In the genomic region with DNA sequence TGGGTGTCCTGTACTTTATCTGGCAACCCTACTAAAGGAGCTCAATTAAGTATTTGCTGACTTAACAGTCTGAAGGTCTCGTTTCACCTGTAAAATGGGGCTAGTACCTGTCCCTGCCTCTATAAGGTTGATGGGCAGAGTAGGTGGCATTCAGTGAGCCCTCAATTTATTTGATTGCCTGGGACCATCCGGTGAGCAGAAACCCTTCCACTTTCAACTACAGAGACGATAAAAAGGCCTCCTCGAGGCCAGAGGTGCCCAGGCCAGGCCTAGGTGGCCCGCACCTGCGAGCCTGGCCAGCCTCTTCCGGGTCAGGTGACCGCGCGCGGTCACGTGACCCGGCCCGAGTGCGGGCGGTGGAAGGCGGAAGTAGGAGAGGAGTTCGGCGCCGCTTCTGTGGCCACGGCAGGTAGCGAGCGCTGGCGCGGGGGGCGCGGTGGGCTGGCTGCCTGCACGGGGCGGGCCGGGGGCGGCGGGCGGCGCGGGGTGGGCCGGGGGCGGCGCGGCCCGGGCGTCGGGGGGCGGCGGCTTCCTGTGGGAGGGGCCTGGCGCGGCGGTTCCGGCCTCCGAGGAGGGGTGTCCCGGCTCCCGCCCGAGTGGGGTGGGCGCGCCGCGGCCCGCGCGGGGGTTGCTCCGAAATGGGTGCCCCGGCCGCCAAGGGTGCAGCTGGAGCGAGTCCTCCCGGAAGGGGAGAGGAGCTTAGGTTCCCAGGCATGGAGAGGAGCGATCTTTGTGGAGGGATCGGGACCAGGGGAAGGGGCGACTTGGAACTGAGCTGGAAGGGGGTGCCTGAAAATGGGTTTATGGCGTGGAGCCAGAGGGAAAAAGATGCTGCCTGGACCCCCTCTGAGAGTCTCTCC, we compare ENCODE assay signal across 1 cellular context.
TF ChIP-seq lines count a peak whose summit lies in the region.

Gene WWP2 (plus strand): TSS at position 350 of the 860 bp plus-strand sequence. CDS start 24,679 bp downstream, outside the sequence.

TF ChIP-seq in HEK293, 187 proteins besides CTCF, POLR2A, EP300 and RAD21 (continued from another document):
- TF ChIP-seq, protein P1, sequence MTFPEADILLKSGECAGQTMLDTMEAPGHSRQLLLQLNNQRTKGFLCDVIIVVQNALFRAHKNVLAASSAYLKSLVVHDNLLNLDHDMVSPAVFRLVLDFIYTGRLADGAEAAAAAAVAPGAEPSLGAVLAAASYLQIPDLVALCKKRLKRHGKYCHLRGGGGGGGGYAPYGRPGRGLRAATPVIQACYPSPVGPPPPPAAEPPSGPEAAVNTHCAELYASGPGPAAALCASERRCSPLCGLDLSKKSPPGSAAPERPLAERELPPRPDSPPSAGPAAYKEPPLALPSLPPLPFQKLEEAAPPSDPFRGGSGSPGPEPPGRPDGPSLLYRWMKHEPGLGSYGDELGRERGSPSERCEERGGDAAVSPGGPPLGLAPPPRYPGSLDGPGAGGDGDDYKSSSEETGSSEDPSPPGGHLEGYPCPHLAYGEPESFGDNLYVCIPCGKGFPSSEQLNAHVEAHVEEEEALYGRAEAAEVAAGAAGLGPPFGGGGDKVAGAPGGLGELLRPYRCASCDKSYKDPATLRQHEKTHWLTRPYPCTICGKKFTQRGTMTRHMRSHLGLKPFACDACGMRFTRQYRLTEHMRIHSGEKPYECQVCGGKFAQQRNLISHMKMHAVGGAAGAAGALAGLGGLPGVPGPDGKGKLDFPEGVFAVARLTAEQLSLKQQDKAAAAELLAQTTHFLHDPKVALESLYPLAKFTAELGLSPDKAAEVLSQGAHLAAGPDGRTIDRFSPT (tag by site-specific recombination; IDR thresholded peaks at IDR 0.05) = peak; percentile 42; the same call in 1 of the 2 replicates
- TF ChIP-seq, protein P2, sequence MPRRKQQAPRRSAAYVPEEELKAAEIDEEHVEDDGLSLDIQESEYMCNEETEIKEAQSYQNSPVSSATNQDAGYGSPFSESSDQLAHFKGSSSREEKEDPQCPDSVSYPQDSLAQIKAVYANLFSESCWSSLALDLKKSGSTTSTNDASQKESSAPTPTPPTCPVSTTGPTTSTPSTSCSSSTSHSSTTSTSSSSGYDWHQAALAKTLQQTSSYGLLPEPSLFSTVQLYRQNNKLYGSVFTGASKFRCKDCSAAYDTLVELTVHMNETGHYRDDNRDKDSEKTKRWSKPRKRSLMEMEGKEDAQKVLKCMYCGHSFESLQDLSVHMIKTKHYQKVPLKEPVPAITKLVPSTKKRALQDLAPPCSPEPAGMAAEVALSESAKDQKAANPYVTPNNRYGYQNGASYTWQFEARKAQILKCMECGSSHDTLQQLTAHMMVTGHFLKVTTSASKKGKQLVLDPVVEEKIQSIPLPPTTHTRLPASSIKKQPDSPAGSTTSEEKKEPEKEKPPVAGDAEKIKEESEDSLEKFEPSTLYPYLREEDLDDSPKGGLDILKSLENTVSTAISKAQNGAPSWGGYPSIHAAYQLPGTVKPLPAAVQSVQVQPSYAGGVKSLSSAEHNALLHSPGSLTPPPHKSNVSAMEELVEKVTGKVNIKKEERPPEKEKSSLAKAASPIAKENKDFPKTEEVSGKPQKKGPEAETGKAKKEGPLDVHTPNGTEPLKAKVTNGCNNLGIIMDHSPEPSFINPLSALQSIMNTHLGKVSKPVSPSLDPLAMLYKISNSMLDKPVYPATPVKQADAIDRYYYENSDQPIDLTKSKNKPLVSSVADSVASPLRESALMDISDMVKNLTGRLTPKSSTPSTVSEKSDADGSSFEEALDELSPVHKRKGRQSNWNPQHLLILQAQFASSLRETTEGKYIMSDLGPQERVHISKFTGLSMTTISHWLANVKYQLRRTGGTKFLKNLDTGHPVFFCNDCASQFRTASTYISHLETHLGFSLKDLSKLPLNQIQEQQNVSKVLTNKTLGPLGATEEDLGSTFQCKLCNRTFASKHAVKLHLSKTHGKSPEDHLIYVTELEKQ (tag by site-specific recombination; IDR thresholded peaks at IDR 0.05; ENCODE audit: borderline replicate concordance) = no peak
- TF ChIP-seq ZNF354C (tag by site-specific recombination; IDR thresholded peaks at IDR 0.05; ENCODE audit: borderline replicate concordance, low read depth) (no peak), MEIS1 (CRISPR knock-in tag; IDR thresholded peaks at IDR 0.05; ENCODE audit: borderline replicate concordance) (no peak), RBAK (tag by site-specific recombination; IDR thresholded peaks at IDR 0.05) (no peak), ZNF600 (tag by site-specific recombination; IDR thresholded peaks at IDR 0.05) (no peak), PRDM1 (tag by site-specific recombination; IDR thresholded peaks at IDR 0.05) (no peak), ZNF521 (tag by site-specific recombination; IDR thresholded peaks at IDR 0.05) (no peak), GLIS1 (tag by site-specific recombination; IDR thresholded peaks at IDR 0.05) (peak; percentile 61), ZNF610 (tag by site-specific recombination; IDR thresholded peaks at IDR 0.05; ENCODE audit: borderline replicate concordance) (no peak), BCL6B (tag by site-specific recombination; IDR thresholded peaks at IDR 0.05) (no peak), OSR2 (tag by site-specific recombination; IDR thresholded peaks at IDR 0.05) (no peak), EGR2 (tag by site-specific recombination; IDR thresholded peaks at IDR 0.05; ENCODE audit: low read depth) (no peak; the same call in 1 of the 2 replicates), ZBTB44 (tag by site-specific recombination; IDR thresholded peaks at IDR 0.05) (no peak), SP2 (tag by site-specific recombination; IDR thresholded peaks at IDR 0.05) (peak; percentile 36)
